17 cellular contexts compared by ENCODE assay signal in genomic region chr2:95034221-95034620, GRCh38. TPM values are rescaled to one million over a fixed set of nuclear protein-coding genes. Genes with fewer than 3 reads are reported as not detected.
DNase-seq lines count a peak whose midpoint lies in the region.
"Had no signal": no experiment of that assay in that cellular context is flagged by ENCODE, and none has a peak within 500 bp of the region (broad histone marks: within the 10 kb centered on the region; RNA-seq: fewer than 3 reads in every experiment).

No MANE protein-coding gene starts in this region.

- peak overlapping the region; percentile 16 for H3K4me3 Mint-ChIP-seq in activated naive CD4-positive, alpha-beta T cell treated with anti-CD3 and anti-CD28 coated beads, Interleukin-2, amount 50 U/mL, for 24 hours

- H3K9me3 Mint-ChIP-seq in activated naive CD4-positive, alpha-beta T cell treated with anti-CD3 and anti-CD28 coated beads, Interleukin-2, amount 50 U/mL, for 24 hours, result peaks cover 6% of the 10 kb centered on the region

- peak overlapping the region; percentile 52 for H3K27ac Mint-ChIP-seq in activated naive CD4-positive, alpha-beta T cell treated with anti-CD3 and anti-CD28 coated beads, Interleukin-2, amount 50 U/mL, for 24 hours

- H3K4me1 Mint-ChIP-seq in activated naive CD4-positive, alpha-beta T cell treated with anti-CD3 and anti-CD28 coated beads, Interleukin-2, amount 50 U/mL, for 24 hours, result peaks cover 86% of the 10 kb centered on the region

- intact Hi-C loops in posterior cingulate gyrus (cut with DNase I), result no loop called here

- no peaks in the 10 kb centered on the region for H3K27me3 Mint-ChIP-seq in activated naive CD4-positive, alpha-beta T cell treated with anti-CD3 and anti-CD28 coated beads, Interleukin-2, amount 50 U/mL, for 24 hours

- no peak for DNase-seq in activated naive CD4-positive, alpha-beta T cell (lab: John Stamatoyannopoulos, UW)
- peak; percentile 97 for DNase-seq in M059J (ENCODE audit: low read depth)
- peak in 16 of 61 donors; percentile 27 to 61 (median 38) for DNase-seq in caudate nucleus (lab: John Stamatoyannopoulos, UW)
- DNase-seq in posterior cingulate gyrus, result peak in 6 of 10 donors; percentile 10 to 91 (median 55)
- no peak for DNase-seq in globus pallidus (ENCODE audit: low spot score)
- no peak for DNase-seq in dermis blood vessel endothelial cell
- no peak for DNase-seq in NCI-H2196 treated with DMSO at 0.1 percent for 48 hours (lab: John Stamatoyannopoulos, UW; ENCODE audit: unreplicated experiment)
- DNase-seq: activated CD4-positive, alpha-beta T cell treated with anti-CD3 and anti-CD28 coated beads, Interleukin-2, amount 50 U/mL, for 4 hours; HCEC 1CT; kidney; NCI-H1694 treated with DMSO at 0.1 percent for 48 hours; NCI-H524 treated with DMSO at 0.1 percent for 48 hours; Peyer's patch had no signal

- H3K36me3 Mint-ChIP-seq in activated naive CD4-positive, alpha-beta T cell treated with anti-CD3 and anti-CD28 coated beads, Interleukin-2, amount 50 U/mL, for 24 hours, result peaks cover 26% of the 10 kb centered on the region

- peak overlapping the region; percentile 73 for H3K27ac ChIP-seq in caudate nucleus (ENCODE audit: low read depth, low read length)
- H3K27ac ChIP-seq: cardiac muscle cell, parathyroid adenoma, Peyer's patch, suprapubic skin had no signal

RNA-seq across cellular contexts. Expression of gene MAL, which starts 8.7 kb away (rescaled TPM):
- total RNA-seq in M059J (2014; rRNA removed; shearing (Covaris generic)), result 11.3 and 14.7 TPM in 2 replicates
- total RNA-seq in dermis blood vessel endothelial cell, result 0.88 and 4.8 TPM in 2 replicates
- total RNA-seq: cardiac muscle cell had no signal

Comparison
In these comparisons a context has a peak if more than half of its experiments do, and no peak if none do; other contexts are left out.
1. DNase-seq: peak in M059J (single experiment) and posterior cingulate gyrus (6 of 10); none in activated naive CD4-positive, alpha-beta T cell (0 of 4), globus pallidus (single experiment), dermis blood vessel endothelial cell (single experiment) and NCI-H2196 treated with DMSO at 0.1 percent for 48 hours (single experiment).